ENCODE assay signal across 1 cellular context in the genomic region with DNA sequence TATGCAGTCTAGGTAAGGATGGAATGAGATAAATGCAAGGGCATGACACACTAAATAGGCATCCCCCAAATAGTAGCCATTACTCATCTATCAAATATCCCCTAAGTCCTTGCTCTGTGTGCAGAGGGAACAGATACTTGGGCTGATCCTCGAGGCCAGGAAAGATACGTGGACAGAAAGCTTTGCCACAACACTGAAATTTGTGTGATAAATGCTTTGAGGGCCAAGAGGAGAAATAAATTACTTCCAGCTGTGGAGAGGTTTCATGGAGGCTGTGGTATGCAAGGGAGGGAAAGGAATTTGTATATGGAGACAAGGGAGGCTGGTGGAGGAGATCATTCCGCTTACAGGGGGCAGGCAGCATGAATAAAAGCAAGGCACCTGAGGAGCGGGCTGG.
TF ChIP-seq lines count a peak whose summit lies in the region.

No MANE protein-coding gene starts in this region.

TF ChIP-seq in HCT116, 20 proteins besides CTCF, POLR2A, EP300 and RAD21 (continued from another document):
- TF ChIP-seq, protein P1, sequence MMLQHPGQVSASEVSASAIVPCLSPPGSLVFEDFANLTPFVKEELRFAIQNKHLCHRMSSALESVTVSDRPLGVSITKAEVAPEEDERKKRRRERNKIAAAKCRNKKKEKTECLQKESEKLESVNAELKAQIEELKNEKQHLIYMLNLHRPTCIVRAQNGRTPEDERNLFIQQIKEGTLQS (IDR thresholded peaks at IDR 0.05): no peak
- TF ChIP-seq ZNF274 (IDR thresholded peaks at IDR 0.05; ENCODE audit: low read depth, low read length) (no peak), EGR1 (IDR thresholded peaks at IDR 0.05; ENCODE audit: low read depth) (no peak), YY1 (IDR thresholded peaks at IDR 0.05; ENCODE audit: extremely low read depth, insufficient replicate concordance, low read depth, low read length) (no peak), CBX3 (IDR thresholded peaks at IDR 0.05; ENCODE audit: low read depth) (no peak), SRF (IDR thresholded peaks at IDR 0.05; ENCODE audit: low read depth) (no peak)
